In the genomic region with DNA sequence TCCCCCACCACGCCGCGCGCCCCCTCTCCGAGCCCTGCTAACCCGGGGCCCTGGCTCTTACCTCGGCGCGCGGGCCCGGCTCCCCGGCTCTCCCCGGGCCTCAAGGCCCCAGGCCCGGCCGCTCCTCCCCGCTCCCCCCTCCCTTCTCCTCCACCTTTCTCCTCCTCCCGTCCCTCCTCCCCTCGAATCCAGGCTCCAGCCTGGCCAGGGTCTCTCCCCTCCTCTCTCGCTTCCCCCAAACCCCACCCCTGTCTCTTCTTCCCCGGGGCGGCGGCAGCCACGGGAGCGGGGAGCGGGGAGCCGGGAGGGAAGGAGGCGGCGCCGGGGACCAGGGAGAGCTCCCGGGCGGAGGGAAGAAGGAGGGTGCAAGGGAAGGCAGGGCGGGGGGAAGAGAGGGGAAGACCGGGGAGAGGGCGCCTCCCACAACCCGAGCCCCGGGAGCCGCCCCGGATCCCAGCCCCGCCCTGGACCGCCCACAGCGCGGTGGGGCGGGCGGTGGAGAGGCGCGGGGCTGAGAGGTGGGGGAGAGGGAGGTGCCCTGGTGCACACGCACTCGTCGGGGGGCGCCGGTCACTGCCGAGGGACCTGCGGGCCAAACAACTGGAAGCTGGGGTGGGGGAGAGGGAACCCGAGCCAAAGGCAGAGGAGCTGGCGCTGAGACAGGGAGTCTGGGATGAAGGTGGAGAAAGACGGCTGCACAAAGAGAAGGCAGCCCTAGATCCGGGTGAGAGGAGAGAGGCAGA, we compare ENCODE assay signal across 8 cellular contexts. TPM values are rescaled to one million over a fixed set of nuclear protein-coding genes. Genes with fewer than 3 reads are reported as not detected.
DNase-seq lines count a peak whose midpoint lies in the region; TF ChIP-seq lines count a peak whose summit lies in the region.

A gene (minus strand): TSS at position 395 of the 743 bp plus-strand sequence. CDS start 798 bp downstream, outside the sequence.

- TF ChIP-seq EP300 in ovary (IDR thresholded peaks at IDR 0.05): no peak
- no peak for TF ChIP-seq EP300 in transverse colon (IDR thresholded peaks at IDR 0.05; ENCODE audit: low read depth)

- H3K27me3 ChIP-seq in ovary: no peaks in the 10 kb centered on the region
- peaks cover 30% of the 10 kb centered on the region for H3K27me3 ChIP-seq in transverse colon

- H3K27ac ChIP-seq in ovary (peak within 1 kb of the TSS; percentile 31 to 43), transverse colon (peak within 1 kb of the TSS; percentile 76 to 88 (median 80))

- TF ChIP-seq POLR2A in ovary (IDR thresholded peaks at IDR 0.05): peak; percentile 39
- peak; percentile 59 for TF ChIP-seq POLR2A in transverse colon (IDR thresholded peaks at IDR 0.05)

- in situ Hi-C loops in transverse colon (cut with MboI; ENCODE audit: low pct_ligation_motif_present in 1 of 4, low pct_unique_long_range_greater_than_20kb in 1 of 4, low sequenced_read_pairs in 3 of 4): no loop called here

- H3K4me1 ChIP-seq in ovary (ENCODE audit: insufficient read depth): peaks cover 11% of the 10 kb centered on the region
- peaks cover 5 to 41% (median 26%) of the 10 kb centered on the region in 4 donors for H3K4me1 ChIP-seq in transverse colon

- DNase-seq in DMS 273 treated with DMSO at 0.1 percent for 48 hours (lab: John Stamatoyannopoulos, UW): peak; percentile 56
- peak; percentile 89 for DNase-seq in H4 (ENCODE audit: low spot score)
- peak; percentile 73 for DNase-seq in NCI-H1092 treated with DMSO at 0.1 percent for 48 hours (lab: John Stamatoyannopoulos, UW)
- peak; percentile 76 for DNase-seq in SW480 (ENCODE audit: low spot score)
- peak; percentile 14 for DNase-seq in activated naive CD8-positive, alpha-beta T cell treated with anti-CD3 and anti-CD28 coated beads, Interleukin-2, amount 50 U/mL, for 16 hours (ENCODE audit: low read depth, low spot score)
- peak; percentile 62 to 97 (median 90) for DNase-seq in head of caudate nucleus
- peak; percentile 85 to 90 (median 90) for DNase-seq in ovary
- peak; percentile 90 for DNase-seq in transverse colon

- no peaks in the 10 kb centered on the region for H3K9me3 ChIP-seq in ovary
- no peaks in the 10 kb centered on the region for H3K9me3 ChIP-seq in transverse colon

- H3K36me3 ChIP-seq in ovary (no peaks in the 10 kb centered on the region), transverse colon (no peaks in the 10 kb centered on the region)

- TF ChIP-seq CTCF in ovary (IDR thresholded peaks at IDR 0.05): no peak
- TF ChIP-seq CTCF in transverse colon (IDR thresholded peaks at IDR 0.05): no peak

- intact Hi-C loops in head of caudate nucleus (cut with DNase I): no loop called here
- intact Hi-C loops in ovary (cut with DNase I): no loop called here
- intact Hi-C loops in transverse colon (cut with DNase I; ENCODE audit: low total_unique reads): no loop called here

- H3K4me3 ChIP-seq in ovary: peak within 1 kb of the TSS; percentile 79
- H3K4me3 ChIP-seq in transverse colon: peak within 1 kb of the TSS; percentile 25 to 96 (median 75)

- WGBS in ovary, 3 donors: 0 to 1% (median 1%) methylated on average over 38 to 57 of the region's 57 CpGs
- WGBS in transverse colon (ENCODE audit: low coverage in 1 of 2), 2 donors: 0 to 3% methylated on average over 1 to 28 of the region's 57 CpGs

RNA-seq across cellular contexts. Expression of the gene that starts here (rescaled TPM):
- total RNA-seq in H4 (2014; rRNA removed; shearing (Covaris generic)): 3.8 and 3.9 TPM in 2 replicates
- 10 to 100 TPM; 23.0 to 80.0 (median 58.0) TPM for total RNA-seq in ovary
- polyA plus RNA-seq in ovary: 10 to 100 TPM; 41.3 to 48.5 TPM
- 10 to 100 TPM; 11.5 to 40.4 (median 30.5) TPM for total RNA-seq in transverse colon

Comparison
In these comparisons a context has a peak if more than half of its experiments do, and no peak if none do; other contexts are left out.
1. Peak in every context shown above with its lines: DNase-seq, H3K4me3 ChIP-seq and H3K27ac ChIP-seq.
2. DNase-seq: peak in every context shown above with its lines; median percentile 90 in ovary; 90 in transverse colon; 90 in head of caudate nucleus; 89 in H4; 76 in SW480; 73 in NCI-H1092 treated with DMSO at 0.1 percent for 48 hours; 56 in DMS 273 treated with DMSO at 0.1 percent for 48 hours; 14 in activated naive CD8-positive, alpha-beta T cell treated with anti-CD3 and anti-CD28 coated beads, Interleukin-2, amount 50 U/mL, for 16 hours.